ENCODE assay signal across 8 cellular contexts in genomic region chr12:26937443-26937862, GRCh38. TPM values are rescaled to one million over a fixed set of nuclear protein-coding genes. Genes with fewer than 3 reads are reported as not detected.
DNase-seq lines count a peak whose midpoint lies in the region; ATAC-seq and TF ChIP-seq lines count a peak whose summit lies in the region.

No MANE protein-coding gene starts in this region.

- peak overlapping the region; percentile 97 for H3K4me2 ChIP-seq in OCI-LY7 (ENCODE audit: low read length)
- H3K4me2 ChIP-seq in parathyroid adenoma (ENCODE audit: low read length): peak overlapping the region; percentile 95

- H3K4me3 ChIP-seq in GM08714 (ENCODE audit: low read length): peak overlapping the region; percentile 95
- peak overlapping the region; percentile 89 for H3K4me3 ChIP-seq in OCI-LY7 (ENCODE audit: low read depth, low read length, poor library complexity, severe bottlenecking)
- H3K4me3 ChIP-seq in parathyroid adenoma (ENCODE audit: low read depth, low read length): peak overlapping the region; percentile 98

- ATAC-seq in GM18870 (IDR thresholded peaks at IDR 0.05; ENCODE audit: unreplicated experiment) (no peak), GM19324 (IDR thresholded peaks at IDR 0.05; ENCODE audit: low FRiP score, unreplicated experiment) (no peak)

- H4K20me1 ChIP-seq in OCI-LY7 (ENCODE audit: insufficient read depth, low read length): peaks cover 43% of the 10 kb centered on the region

- H3K9me3 ChIP-seq in OCI-LY7 (ENCODE audit: low read length): no peaks in the 10 kb centered on the region
- no peaks in the 10 kb centered on the region for H3K9me3 ChIP-seq in parathyroid adenoma (ENCODE audit: control insufficient read depth, low read length)

- H3K79me2 ChIP-seq in OCI-LY7 (ENCODE audit: insufficient read depth, low read depth, low read length) (peaks cover 84% of the 10 kb centered on the region), parathyroid adenoma (peaks cover 38% of the 10 kb centered on the region)

- no peak for TF ChIP-seq CTCF in OCI-LY7 (conservative IDR thresholded peaks at IDR 0.05; ENCODE audit: low read length)
- TF ChIP-seq CTCF in parathyroid adenoma (IDR thresholded peaks at IDR 0.05): no peak

- peak overlapping the region; percentile 57 for H3K9ac ChIP-seq in parathyroid adenoma

- H3K27me3 ChIP-seq in parathyroid adenoma (ENCODE audit: control insufficient read depth, insufficient read depth, low read length): no peaks in the 10 kb centered on the region

- intact Hi-C loops in OCI-LY7 (cut with micrococcal nuclease; ENCODE audit: unreplicated experiment): loop anchor here (5.0 kb wide), 1 partner anchor 90 kb away; no protein-coding TSS in a partner anchor

- BruUV-seq in OCI-LY7 (replicated peaks; lab: Mats Ljungman, UMichigan): TSS peak; percentile 57

- CTCF ChIA-PET in OCI-LY7 (lab: Charles Lee; ENCODE audit: unreplicated experiment): no interaction called here

- POLR2A ChIA-PET in OCI-LY7 (lab: Charles Lee): no interaction called here

- H3K27ac ChIP-seq in OCI-LY7 (ENCODE audit: low read depth, low read length, poor library complexity, severe bottlenecking) (peak overlapping the region; percentile 79), epithelial cell of prostate (peak overlapping the region; percentile 92), parathyroid adenoma (peak overlapping the region; percentile 96)

- peak overlapping the region; percentile 65; the same call in 1 of the 2 replicates for H2AFZ ChIP-seq in OCI-LY7 (ENCODE audit: low read length)
- H2AFZ ChIP-seq in parathyroid adenoma: peak overlapping the region; percentile 99

- H3K9me2 ChIP-seq in OCI-LY7 (ENCODE audit: insufficient read depth, low read length): no peaks in the 10 kb centered on the region

- H3K36me3 ChIP-seq in OCI-LY7 (ENCODE audit: insufficient read depth, low read length): peaks cover 33% of the 10 kb centered on the region
- H3K36me3 ChIP-seq in parathyroid adenoma (ENCODE audit: control insufficient read depth, insufficient read depth, low read length): no peaks in the 10 kb centered on the region

- H3K4me1 ChIP-seq in OCI-LY7 (ENCODE audit: insufficient read depth, low read length, poor library complexity, severe bottlenecking): peaks cover 41% of the 10 kb centered on the region
- H3K4me1 ChIP-seq in parathyroid adenoma: peaks cover 7% of the 10 kb centered on the region

- DNase-seq in OCI-LY7 (ENCODE audit: low spot score): no peak
- no peak for DNase-seq in epithelial cell of prostate (ENCODE audit: low read depth, low spot score)
- DNase-seq in NCI-H748 treated with DMSO at 0.1 percent for 48 hours (lab: John Stamatoyannopoulos, UW): no peak
- no peak for DNase-seq in HPDE6-E6E7 (ENCODE audit: extremely low spot score)

RNA-seq across cellular contexts. Expression of gene INTS13, which starts 0.3 kb away (rescaled TPM):
- total RNA-seq in OCI-LY7 (2014; rRNA removed; shearing (Covaris generic)): 33.4 and 34.2 TPM in 2 replicates
- 39.1 and 39.5 TPM in 2 replicates for total RNA-seq in OCI-LY7 (2022)

RNA-seq across cellular contexts. Expression of gene FGFR1OP2, which starts 0.8 kb away (rescaled TPM):
- 35.0 and 45.0 TPM in 2 replicates for total RNA-seq in OCI-LY7 (2014; rRNA removed; shearing (Covaris generic))
- total RNA-seq in OCI-LY7 (2022): 40.5 and 42.4 TPM in 2 replicates
